In the genomic region with DNA sequence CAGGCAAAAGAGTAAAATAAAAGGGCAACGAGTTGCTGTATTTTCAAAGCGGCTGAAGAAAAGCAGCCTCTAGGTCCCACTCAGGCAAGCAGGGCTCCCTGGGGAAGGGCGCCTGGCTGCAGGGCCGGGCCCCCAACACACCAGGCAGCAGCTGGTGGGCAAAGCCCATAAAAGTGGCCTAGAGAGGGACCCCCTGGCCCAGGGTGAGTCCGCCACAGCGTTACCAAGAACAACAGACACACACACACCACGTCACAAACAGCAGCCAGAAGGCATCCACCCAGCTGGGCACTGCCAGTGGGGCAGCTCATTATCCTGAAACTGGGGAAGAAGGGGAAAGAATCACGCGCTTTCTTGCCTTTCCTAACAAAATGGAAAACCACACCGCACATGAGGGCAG, we compare ENCODE assay signal across 26 cellular contexts.
"Had no signal": no experiment of that assay in that cellular context is flagged by ENCODE, and none has a peak within 500 bp of the region (broad histone marks: within the 10 kb centered on the region; RNA-seq: fewer than 3 reads in every experiment).

No MANE protein-coding gene starts in this region.

- H3K27ac ChIP-seq: esophagus squamous epithelium, lower lobe of right lung, neural progenitor cell, tibial nerve, WERI-Rb-1 had no signal

- H3K27me3 ChIP-seq: esophagus squamous epithelium, neural progenitor cell, tibial nerve had no signal

- H3K4me3 ChIP-seq: esophagus squamous epithelium, lower lobe of right lung, neural progenitor cell, tibial nerve had no signal

- ATAC-seq: left lobe of liver, lower lobe of right lung, natural killer cell, right cardiac atrium had no signal

- H3K27ac Mint-ChIP-seq: activated CD4-positive, alpha-beta memory T cell treated with anti-CD3 and anti-CD28 coated beads, Interleukin-2, amount 10 ng/mL, durations not matched to agents 7 days and 5 days; activated CD4-positive, alpha-beta T cell treated with anti-CD3 and anti-CD28 coated beads, Interleukin-2, amount 10 ng/mL, durations not matched to agents 7 days and 5 days; activated naive CD8-positive, alpha-beta T cell; activated T-helper 2 cell treated with anti-CD3 and anti-CD28 coated beads, Interferon-gamma antibody, Interleukin-2, Interleukin-4, amounts not matched to agents 10 μg/mL and 5 μg/mL and 100 μg/mL, durations not matched to agents 14 hours and 24 hours and 36 hours; dendritic cell treated with granulocyte-macrophage colony-stimulating factor and Interleukin-4, amounts not matched to agents 40 ng/mL and 50 ng/mL, for 4 days; natural killer cell; neural progenitor cell; T-helper 1 cell treated with Interleukin-12 subunit alpha and Interleukin-12 subunit beta and Interleukin-4 antibody, amounts not matched to agents 30 μg/mL and 1 μg/mL, for 36 hours had no signal

- H3K4me2 ChIP-seq: neural progenitor cell had no signal

- H3K4me3 Mint-ChIP-seq: activated CD4-positive, alpha-beta memory T cell treated with anti-CD3 and anti-CD28 coated beads, Interleukin-2, amount 10 ng/mL, durations not matched to agents 7 days and 5 days; activated CD4-positive, alpha-beta T cell treated with anti-CD3 and anti-CD28 coated beads, Interleukin-2, amount 10 ng/mL, durations not matched to agents 7 days and 5 days; activated naive CD8-positive, alpha-beta T cell; central memory CD8-positive, alpha-beta T cell; dendritic cell treated with granulocyte-macrophage colony-stimulating factor and Interleukin-4, amounts not matched to agents 40 ng/mL and 50 ng/mL, for 4 days; natural killer cell; neural progenitor cell; T-helper 1 cell treated with Interleukin-12 subunit alpha and Interleukin-12 subunit beta and Interleukin-4 antibody, amounts not matched to agents 30 μg/mL and 1 μg/mL, for 36 hours had no signal

- H3K36me3 ChIP-seq: neural progenitor cell had no signal

- H3K9ac ChIP-seq: neural progenitor cell had no signal

- H3K9me3 Mint-ChIP-seq: activated CD4-positive, alpha-beta memory T cell treated with anti-CD3 and anti-CD28 coated beads, Interleukin-2, amount 10 ng/mL, durations not matched to agents 7 days and 5 days; activated CD4-positive, alpha-beta T cell treated with anti-CD3 and anti-CD28 coated beads, Interleukin-2, amount 10 ng/mL, durations not matched to agents 7 days and 5 days; activated T-helper 2 cell treated with anti-CD3 and anti-CD28 coated beads, Interferon-gamma antibody, Interleukin-2, Interleukin-4, amounts not matched to agents 10 μg/mL and 5 μg/mL and 100 μg/mL, durations not matched to agents 14 hours and 24 hours and 36 hours; central memory CD8-positive, alpha-beta T cell; dendritic cell treated with granulocyte-macrophage colony-stimulating factor and Interleukin-4, amounts not matched to agents 40 ng/mL and 50 ng/mL, for 4 days; natural killer cell; neural progenitor cell; T-helper 1 cell treated with Interleukin-12 subunit alpha and Interleukin-12 subunit beta and Interleukin-4 antibody, amounts not matched to agents 30 μg/mL and 1 μg/mL, for 36 hours had no signal

- H3K4me1 ChIP-seq: neural progenitor cell had no signal

- DNase-seq: activated CD4-positive, alpha-beta memory T cell treated with anti-CD3 and anti-CD28 coated beads, Interleukin-2, amount 10 ng/mL, durations not matched to agents 7 days and 5 days; activated CD4-positive, alpha-beta T cell treated with anti-CD3 and anti-CD28 coated beads, Interleukin-2, amount 10 ng/mL, durations not matched to agents 7 days and 5 days; activated CD4-positive, CD25-positive, alpha-beta regulatory T cell treated with anti-CD3 and anti-CD28 coated beads, Interleukin-2, amount 50 U/mL, for 72 hours; activated CD8-positive, alpha-beta memory T cell treated with anti-CD3 and anti-CD28 coated beads, Interleukin-2, amount 50 U/mL, for 48 hours; activated T-cell treated with anti-CD3 and anti-CD28 coated beads, Interleukin-2, amount 50 U/mL, for 48 hours; anterior cingulate cortex; esophagus squamous epithelium; foreskin melanocyte; kidney glomerular epithelial cell; lower lobe of right lung; mesenchymal stem cell; natural killer cell; right cardiac atrium; stimulated activated CD4-positive, alpha-beta T cell treated with anti-CD3 and anti-CD28 coated beads, Interleukin-15, amount 100 ng/mL, for 24 hours; stimulated activated CD4-positive, alpha-beta T cell treated with anti-CD3 and anti-CD28 coated beads, Interleukin-2, amount 100 ng/mL, for 24 hours; stimulated activated naive CD4-positive, alpha-beta T cell treated with Interleukin-2 at 50 U/mL for 16 hours; T-helper 9 cell; WERI-Rb-1 had no signal

- H3K27me3 Mint-ChIP-seq: activated CD4-positive, alpha-beta memory T cell treated with anti-CD3 and anti-CD28 coated beads, Interleukin-2, amount 10 ng/mL, durations not matched to agents 7 days and 5 days; activated CD4-positive, alpha-beta T cell treated with anti-CD3 and anti-CD28 coated beads, Interleukin-2, amount 10 ng/mL, durations not matched to agents 7 days and 5 days; activated naive CD8-positive, alpha-beta T cell; central memory CD8-positive, alpha-beta T cell; dendritic cell treated with granulocyte-macrophage colony-stimulating factor and Interleukin-4, amounts not matched to agents 40 ng/mL and 50 ng/mL, for 4 days had no signal

- H3K36me3 Mint-ChIP-seq: natural killer cell had no signal
